Comparison of ENCODE assay signal across 1 cellular context in the genomic region with DNA sequence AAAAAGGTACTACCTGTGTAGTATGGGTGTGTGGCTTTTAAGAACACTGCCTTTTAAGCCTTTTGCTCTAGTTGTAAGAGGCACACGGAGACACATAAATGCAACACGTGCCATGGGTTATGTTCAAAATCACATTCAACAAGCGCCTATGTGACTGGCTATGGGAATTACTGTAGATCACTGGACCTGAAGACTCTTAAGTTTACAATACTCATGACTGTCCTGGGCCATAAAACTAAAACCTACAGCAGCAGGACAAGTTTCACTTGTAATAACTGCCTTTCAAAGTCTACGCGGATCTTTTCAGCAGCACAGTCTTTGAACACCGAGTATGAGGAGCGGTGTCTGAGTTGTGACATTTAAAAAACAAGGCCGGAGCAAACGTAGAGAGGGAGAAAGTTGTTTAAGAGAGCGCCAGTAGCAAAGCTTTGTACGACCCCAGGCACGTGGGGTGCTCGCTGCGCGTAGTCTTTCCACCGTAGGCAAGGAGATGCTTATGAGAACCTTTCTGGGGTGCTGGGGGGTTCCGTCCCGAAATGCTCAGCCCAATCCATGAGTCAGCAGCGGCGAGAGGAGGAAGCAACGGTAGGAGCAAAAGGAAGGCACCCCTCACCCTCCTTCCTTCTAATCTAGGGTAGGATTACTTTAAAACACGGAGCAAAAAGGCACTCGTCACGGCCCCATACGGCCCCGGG.
TF ChIP-seq lines count a peak whose summit lies in the region.

No MANE protein-coding gene starts in this region.

TF ChIP-seq in K562, 482 proteins besides CTCF, POLR2A, EP300 and RAD21 (continued from another document and continues in another):
- TF ChIP-seq, protein P1, sequence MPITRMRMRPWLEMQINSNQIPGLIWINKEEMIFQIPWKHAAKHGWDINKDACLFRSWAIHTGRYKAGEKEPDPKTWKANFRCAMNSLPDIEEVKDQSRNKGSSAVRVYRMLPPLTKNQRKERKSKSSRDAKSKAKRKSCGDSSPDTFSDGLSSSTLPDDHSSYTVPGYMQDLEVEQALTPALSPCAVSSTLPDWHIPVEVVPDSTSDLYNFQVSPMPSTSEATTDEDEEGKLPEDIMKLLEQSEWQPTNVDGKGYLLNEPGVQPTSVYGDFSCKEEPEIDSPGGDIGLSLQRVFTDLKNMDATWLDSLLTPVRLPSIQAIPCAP (CRISPR knock-in tag; IDR thresholded peaks at IDR 0.05; ENCODE audit: borderline replicate concordance) = 0 out of 2 replicates have a peak, but pooled peaks have one; percentile 26
- TF ChIP-seq RNF2 (IDR thresholded peaks at IDR 0.05) (no peak), XRCC3 (IDR thresholded peaks at IDR 0.05) (no peak), ZNF316 (IDR thresholded peaks at IDR 0.05) (peak; percentile 67), RFX7 (CRISPR knock-in tag; IDR thresholded peaks at IDR 0.05) (no peak), ZBTB8A (IDR thresholded peaks at IDR 0.05; ENCODE audit: partially characterized antibody) (no peak), RBM34 (IDR thresholded peaks at IDR 0.05; ENCODE audit: borderline replicate concordance, insufficient read depth, low read length) (no peak), MYBL2 (IDR thresholded peaks at IDR 0.05; ENCODE audit: low read depth) (no peak), MYBL2 (CRISPR knock-in tag; IDR thresholded peaks at IDR 0.05; ENCODE audit: borderline replicate concordance) (no peak), MTA1 (IDR thresholded peaks at IDR 0.05; ENCODE audit: borderline replicate concordance) (no peak), ZNF146 (CRISPR knock-in tag; IDR thresholded peaks at IDR 0.05; ENCODE audit: unreplicated experiment) (no peak), ZNF263 (CRISPR knock-in tag; IDR thresholded peaks at IDR 0.05; ENCODE audit: borderline replicate concordance) (no peak), HEY1 (CRISPR knock-in tag; IDR thresholded peaks at IDR 0.05; ENCODE audit: borderline replicate concordance) (0 out of 2 replicates have a peak, but pooled peaks have one; percentile 27), ZNF778 (CRISPR knock-in tag; IDR thresholded peaks at IDR 0.05) (no peak), NFE2 (IDR thresholded peaks at IDR 0.05; ENCODE audit: low read depth) (peak; percentile 42; the same call in 1 of the 2 replicates), ZBTB7A (IDR thresholded peaks at IDR 0.05; ENCODE audit: borderline replicate concordance, control insufficient read depth, low read depth, low read length) (no peak), NFATC3 (IDR thresholded peaks at IDR 0.05) (no peak), SRSF1 (IDR thresholded peaks at IDR 0.05; ENCODE audit: low read depth, low read length) (no peak), ZNF12 (CRISPR knock-in tag; IDR thresholded peaks at IDR 0.05) (no peak), ZFP36 (IDR thresholded peaks at IDR 0.05; ENCODE audit: low read depth, low read length, partially characterized antibody) (no peak), BHLHE40 (IDR thresholded peaks at IDR 0.05; ENCODE audit: low read length) (peak; percentile 22), NKRF (IDR thresholded peaks at IDR 0.05; ENCODE audit: borderline replicate concordance) (peak; percentile 29; the same call in 1 of the 2 replicates), OTX1 (CRISPR knock-in tag; IDR thresholded peaks at IDR 0.05) (no peak), CCAR2 (IDR thresholded peaks at IDR 0.05; ENCODE audit: low read depth, low read length) (no peak), ZBTB49 (CRISPR knock-in tag; IDR thresholded peaks at IDR 0.05; ENCODE audit: borderline replicate concordance) (0 out of 2 replicates have a peak, but pooled peaks have one; percentile 22), DACH1 (IDR thresholded peaks at IDR 0.05; ENCODE audit: partially characterized antibody) (no peak), ETS1 (conservative IDR thresholded peaks at IDR 0.05; ENCODE audit: control insufficient read depth, low read depth, low read length) (no peak)
- TF ChIP-seq, protein P2, sequence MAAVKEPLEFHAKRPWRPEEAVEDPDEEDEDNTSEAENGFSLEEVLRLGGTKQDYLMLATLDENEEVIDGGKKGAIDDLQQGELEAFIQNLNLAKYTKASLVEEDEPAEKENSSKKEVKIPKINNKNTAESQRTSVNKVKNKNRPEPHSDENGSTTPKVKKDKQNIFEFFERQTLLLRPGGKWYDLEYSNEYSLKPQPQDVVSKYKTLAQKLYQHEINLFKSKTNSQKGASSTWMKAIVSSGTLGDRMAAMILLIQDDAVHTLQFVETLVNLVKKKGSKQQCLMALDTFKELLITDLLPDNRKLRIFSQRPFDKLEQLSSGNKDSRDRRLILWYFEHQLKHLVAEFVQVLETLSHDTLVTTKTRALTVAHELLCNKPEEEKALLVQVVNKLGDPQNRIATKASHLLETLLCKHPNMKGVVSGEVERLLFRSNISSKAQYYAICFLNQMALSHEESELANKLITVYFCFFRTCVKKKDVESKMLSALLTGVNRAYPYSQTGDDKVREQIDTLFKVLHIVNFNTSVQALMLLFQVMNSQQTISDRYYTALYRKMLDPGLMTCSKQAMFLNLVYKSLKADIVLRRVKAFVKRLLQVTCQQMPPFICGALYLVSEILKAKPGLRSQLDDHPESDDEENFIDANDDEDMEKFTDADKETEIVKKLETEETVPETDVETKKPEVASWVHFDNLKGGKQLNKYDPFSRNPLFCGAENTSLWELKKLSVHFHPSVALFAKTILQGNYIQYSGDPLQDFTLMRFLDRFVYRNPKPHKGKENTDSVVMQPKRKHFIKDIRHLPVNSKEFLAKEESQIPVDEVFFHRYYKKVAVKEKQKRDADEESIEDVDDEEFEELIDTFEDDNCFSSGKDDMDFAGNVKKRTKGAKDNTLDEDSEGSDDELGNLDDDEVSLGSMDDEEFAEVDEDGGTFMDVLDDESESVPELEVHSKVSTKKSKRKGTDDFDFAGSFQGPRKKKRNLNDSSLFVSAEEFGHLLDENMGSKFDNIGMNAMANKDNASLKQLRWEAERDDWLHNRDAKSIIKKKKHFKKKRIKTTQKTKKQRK (IDR thresholded peaks at IDR 0.05; ENCODE audit: borderline replicate concordance, low read depth, low read length) = no peak
- TF ChIP-seq, protein P3, sequence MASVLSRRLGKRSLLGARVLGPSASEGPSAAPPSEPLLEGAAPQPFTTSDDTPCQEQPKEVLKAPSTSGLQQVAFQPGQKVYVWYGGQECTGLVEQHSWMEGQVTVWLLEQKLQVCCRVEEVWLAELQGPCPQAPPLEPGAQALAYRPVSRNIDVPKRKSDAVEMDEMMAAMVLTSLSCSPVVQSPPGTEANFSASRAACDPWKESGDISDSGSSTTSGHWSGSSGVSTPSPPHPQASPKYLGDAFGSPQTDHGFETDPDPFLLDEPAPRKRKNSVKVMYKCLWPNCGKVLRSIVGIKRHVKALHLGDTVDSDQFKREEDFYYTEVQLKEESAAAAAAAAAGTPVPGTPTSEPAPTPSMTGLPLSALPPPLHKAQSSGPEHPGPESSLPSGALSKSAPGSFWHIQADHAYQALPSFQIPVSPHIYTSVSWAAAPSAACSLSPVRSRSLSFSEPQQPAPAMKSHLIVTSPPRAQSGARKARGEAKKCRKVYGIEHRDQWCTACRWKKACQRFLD (CRISPR knock-in tag; IDR thresholded peaks at IDR 0.05) = 0 out of 2 replicates have a peak, but pooled peaks have one; percentile 68
- TF ChIP-seq, protein P4, sequence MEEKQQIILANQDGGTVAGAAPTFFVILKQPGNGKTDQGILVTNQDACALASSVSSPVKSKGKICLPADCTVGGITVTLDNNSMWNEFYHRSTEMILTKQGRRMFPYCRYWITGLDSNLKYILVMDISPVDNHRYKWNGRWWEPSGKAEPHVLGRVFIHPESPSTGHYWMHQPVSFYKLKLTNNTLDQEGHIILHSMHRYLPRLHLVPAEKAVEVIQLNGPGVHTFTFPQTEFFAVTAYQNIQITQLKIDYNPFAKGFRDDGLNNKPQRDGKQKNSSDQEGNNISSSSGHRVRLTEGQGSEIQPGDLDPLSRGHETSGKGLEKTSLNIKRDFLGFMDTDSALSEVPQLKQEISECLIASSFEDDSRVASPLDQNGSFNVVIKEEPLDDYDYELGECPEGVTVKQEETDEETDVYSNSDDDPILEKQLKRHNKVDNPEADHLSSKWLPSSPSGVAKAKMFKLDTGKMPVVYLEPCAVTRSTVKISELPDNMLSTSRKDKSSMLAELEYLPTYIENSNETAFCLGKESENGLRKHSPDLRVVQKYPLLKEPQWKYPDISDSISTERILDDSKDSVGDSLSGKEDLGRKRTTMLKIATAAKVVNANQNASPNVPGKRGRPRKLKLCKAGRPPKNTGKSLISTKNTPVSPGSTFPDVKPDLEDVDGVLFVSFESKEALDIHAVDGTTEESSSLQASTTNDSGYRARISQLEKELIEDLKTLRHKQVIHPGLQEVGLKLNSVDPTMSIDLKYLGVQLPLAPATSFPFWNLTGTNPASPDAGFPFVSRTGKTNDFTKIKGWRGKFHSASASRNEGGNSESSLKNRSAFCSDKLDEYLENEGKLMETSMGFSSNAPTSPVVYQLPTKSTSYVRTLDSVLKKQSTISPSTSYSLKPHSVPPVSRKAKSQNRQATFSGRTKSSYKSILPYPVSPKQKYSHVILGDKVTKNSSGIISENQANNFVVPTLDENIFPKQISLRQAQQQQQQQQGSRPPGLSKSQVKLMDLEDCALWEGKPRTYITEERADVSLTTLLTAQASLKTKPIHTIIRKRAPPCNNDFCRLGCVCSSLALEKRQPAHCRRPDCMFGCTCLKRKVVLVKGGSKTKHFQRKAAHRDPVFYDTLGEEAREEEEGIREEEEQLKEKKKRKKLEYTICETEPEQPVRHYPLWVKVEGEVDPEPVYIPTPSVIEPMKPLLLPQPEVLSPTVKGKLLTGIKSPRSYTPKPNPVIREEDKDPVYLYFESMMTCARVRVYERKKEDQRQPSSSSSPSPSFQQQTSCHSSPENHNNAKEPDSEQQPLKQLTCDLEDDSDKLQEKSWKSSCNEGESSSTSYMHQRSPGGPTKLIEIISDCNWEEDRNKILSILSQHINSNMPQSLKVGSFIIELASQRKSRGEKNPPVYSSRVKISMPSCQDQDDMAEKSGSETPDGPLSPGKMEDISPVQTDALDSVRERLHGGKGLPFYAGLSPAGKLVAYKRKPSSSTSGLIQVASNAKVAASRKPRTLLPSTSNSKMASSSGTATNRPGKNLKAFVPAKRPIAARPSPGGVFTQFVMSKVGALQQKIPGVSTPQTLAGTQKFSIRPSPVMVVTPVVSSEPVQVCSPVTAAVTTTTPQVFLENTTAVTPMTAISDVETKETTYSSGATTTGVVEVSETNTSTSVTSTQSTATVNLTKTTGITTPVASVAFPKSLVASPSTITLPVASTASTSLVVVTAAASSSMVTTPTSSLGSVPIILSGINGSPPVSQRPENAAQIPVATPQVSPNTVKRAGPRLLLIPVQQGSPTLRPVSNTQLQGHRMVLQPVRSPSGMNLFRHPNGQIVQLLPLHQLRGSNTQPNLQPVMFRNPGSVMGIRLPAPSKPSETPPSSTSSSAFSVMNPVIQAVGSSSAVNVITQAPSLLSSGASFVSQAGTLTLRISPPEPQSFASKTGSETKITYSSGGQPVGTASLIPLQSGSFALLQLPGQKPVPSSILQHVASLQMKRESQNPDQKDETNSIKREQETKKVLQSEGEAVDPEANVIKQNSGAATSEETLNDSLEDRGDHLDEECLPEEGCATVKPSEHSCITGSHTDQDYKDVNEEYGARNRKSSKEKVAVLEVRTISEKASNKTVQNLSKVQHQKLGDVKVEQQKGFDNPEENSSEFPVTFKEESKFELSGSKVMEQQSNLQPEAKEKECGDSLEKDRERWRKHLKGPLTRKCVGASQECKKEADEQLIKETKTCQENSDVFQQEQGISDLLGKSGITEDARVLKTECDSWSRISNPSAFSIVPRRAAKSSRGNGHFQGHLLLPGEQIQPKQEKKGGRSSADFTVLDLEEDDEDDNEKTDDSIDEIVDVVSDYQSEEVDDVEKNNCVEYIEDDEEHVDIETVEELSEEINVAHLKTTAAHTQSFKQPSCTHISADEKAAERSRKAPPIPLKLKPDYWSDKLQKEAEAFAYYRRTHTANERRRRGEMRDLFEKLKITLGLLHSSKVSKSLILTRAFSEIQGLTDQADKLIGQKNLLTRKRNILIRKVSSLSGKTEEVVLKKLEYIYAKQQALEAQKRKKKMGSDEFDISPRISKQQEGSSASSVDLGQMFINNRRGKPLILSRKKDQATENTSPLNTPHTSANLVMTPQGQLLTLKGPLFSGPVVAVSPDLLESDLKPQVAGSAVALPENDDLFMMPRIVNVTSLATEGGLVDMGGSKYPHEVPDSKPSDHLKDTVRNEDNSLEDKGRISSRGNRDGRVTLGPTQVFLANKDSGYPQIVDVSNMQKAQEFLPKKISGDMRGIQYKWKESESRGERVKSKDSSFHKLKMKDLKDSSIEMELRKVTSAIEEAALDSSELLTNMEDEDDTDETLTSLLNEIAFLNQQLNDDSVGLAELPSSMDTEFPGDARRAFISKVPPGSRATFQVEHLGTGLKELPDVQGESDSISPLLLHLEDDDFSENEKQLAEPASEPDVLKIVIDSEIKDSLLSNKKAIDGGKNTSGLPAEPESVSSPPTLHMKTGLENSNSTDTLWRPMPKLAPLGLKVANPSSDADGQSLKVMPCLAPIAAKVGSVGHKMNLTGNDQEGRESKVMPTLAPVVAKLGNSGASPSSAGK (IDR thresholded peaks at IDR 0.05) = no peak
